8 cellular contexts compared by ENCODE assay signal in the genomic region with DNA sequence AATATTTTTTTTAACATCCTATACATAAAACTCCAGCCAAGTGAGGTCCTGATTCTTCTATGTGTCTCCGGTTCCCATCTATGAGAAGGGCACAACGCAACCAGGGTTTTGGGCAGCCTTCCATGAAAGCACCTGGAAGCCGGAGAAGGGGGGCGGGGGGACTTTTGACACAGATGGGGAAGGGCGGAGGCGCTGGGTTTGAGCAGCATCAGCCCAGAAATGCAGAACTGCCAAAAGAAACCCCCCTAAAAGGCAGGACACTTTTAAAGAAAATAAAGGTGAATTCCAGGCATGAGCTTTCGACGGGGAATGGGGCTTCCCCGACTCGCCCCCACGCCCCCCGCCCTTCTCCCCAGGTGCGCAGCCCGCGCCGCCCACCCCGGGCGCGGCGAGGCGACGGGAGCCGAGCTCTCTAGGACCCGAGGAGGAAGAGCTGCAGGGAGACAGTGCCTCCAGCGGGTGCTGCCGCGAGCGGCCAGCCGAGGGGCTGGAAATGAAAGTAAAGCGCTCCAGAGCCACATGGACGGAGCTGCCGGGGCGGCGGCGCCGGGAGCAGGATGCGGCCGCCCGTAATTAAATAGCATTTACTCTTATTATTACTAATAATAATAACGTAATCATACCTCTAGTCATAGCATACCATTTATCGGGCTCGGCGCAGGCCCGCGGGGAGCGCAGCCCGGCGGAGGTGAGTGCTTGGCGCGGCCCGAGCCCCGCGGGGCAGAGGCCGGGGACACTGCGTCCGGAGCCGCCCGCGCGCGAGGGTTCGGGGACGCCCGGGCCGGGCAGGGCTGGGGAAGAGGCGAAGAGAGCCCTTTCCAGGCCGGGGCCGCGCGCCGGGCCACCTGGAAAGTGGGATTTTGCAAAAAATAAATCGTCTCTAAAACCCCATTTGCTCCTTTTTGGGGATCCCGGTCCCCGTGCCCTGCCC. TPM values are rescaled to one million over a fixed set of nuclear protein-coding genes. Genes with fewer than 3 reads are reported as not detected.
DNase-seq lines count a peak whose midpoint lies in the region; ATAC-seq and TF ChIP-seq lines count a peak whose summit lies in the region.

A gene with protein sequence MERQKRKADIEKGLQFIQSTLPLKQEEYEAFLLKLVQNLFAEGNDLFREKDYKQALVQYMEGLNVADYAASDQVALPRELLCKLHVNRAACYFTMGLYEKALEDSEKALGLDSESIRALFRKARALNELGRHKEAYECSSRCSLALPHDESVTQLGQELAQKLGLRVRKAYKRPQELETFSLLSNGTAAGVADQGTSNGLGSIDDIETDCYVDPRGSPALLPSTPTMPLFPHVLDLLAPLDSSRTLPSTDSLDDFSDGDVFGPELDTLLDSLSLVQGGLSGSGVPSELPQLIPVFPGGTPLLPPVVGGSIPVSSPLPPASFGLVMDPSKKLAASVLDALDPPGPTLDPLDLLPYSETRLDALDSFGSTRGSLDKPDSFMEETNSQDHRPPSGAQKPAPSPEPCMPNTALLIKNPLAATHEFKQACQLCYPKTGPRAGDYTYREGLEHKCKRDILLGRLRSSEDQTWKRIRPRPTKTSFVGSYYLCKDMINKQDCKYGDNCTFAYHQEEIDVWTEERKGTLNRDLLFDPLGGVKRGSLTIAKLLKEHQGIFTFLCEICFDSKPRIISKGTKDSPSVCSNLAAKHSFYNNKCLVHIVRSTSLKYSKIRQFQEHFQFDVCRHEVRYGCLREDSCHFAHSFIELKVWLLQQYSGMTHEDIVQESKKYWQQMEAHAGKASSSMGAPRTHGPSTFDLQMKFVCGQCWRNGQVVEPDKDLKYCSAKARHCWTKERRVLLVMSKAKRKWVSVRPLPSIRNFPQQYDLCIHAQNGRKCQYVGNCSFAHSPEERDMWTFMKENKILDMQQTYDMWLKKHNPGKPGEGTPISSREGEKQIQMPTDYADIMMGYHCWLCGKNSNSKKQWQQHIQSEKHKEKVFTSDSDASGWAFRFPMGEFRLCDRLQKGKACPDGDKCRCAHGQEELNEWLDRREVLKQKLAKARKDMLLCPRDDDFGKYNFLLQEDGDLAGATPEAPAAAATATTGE (plus strand): TSS at position 441 of the 931 bp plus-strand sequence. CDS start 19,136 bp downstream, outside the sequence.

- H3K9me3 ChIP-seq in heart right ventricle, result no peaks in the 10 kb centered on the region
- no peaks in the 10 kb centered on the region for H3K9me3 ChIP-seq in upper lobe of right lung

- H3K36me3 ChIP-seq in heart right ventricle (peaks cover 0 to 5% (median 0%) of the 10 kb centered on the region in 9 donors), upper lobe of right lung (no peaks in the 10 kb centered on the region)

- WGBS in adipose tissue, 3 donors, result 0% methylated on average over 73 to 74 of the region's 74 CpGs
- 0 to 1% methylated on average over 70 to 74 of the region's 74 CpGs for WGBS in heart right ventricle, 2 donors

- H3K4me3 Mint-ChIP-seq in T-cell (peak within 1 kb of the TSS; percentile 71 to 81 (median 74)), progenitor cell of endocrine pancreas (ENCODE audit: low read depth) (peak within 1 kb of the TSS; percentile 82)

- H3K27me3 ChIP-seq in heart right ventricle (no peaks in the 10 kb centered on the region), upper lobe of right lung (no peaks in the 10 kb centered on the region)

- TF ChIP-seq CTCF in GM12872 (IDR thresholded peaks at IDR 0.05; ENCODE audit: insufficient read depth, low read depth, low read length) (peak; percentile 64), heart right ventricle (IDR thresholded peaks at IDR 0.05) (peak; percentile 38 to 82 (median 65)), progenitor cell of endocrine pancreas (IDR thresholded peaks at IDR 0.05; ENCODE audit: unreplicated experiment) (peak; percentile 60), upper lobe of right lung (IDR thresholded peaks at IDR 0.05) (peak; percentile 66)

- peak within 1 kb of the TSS; percentile 62 for H3K27ac ChIP-seq in adipose tissue (ENCODE audit: low read depth, low read length)
- peak within 1 kb of the TSS; percentile 46 to 96 (median 88) for H3K27ac ChIP-seq in heart right ventricle
- peak within 1 kb of the TSS; percentile 92 for H3K27ac ChIP-seq in upper lobe of right lung

- H3K4me1 Mint-ChIP-seq in T-cell, result peaks cover 25 to 33% (median 32%) of the 10 kb centered on the region in 3 donors
- H3K4me1 Mint-ChIP-seq in progenitor cell of endocrine pancreas (ENCODE audit: low read depth), result peaks cover 20% of the 10 kb centered on the region

- intact Hi-C loops in heart right ventricle (cut with DNase I), result loop anchor here in 5 of 10 donors (1.0 to 10.0 kb wide), 7 partner anchors 15 to 377 kb away; a partner anchor contains a TSS
- intact Hi-C loops in upper lobe of right lung (cut with DNase I), result no loop called here

- H3K9me3 Mint-ChIP-seq in T-cell, result no peaks in the 10 kb centered on the region
- no peaks in the 10 kb centered on the region for H3K9me3 Mint-ChIP-seq in progenitor cell of endocrine pancreas (ENCODE audit: low read depth)

- H3K27me3 Mint-ChIP-seq in T-cell, result no peaks in the 10 kb centered on the region
- no peaks in the 10 kb centered on the region for H3K27me3 Mint-ChIP-seq in progenitor cell of endocrine pancreas

- peak within 1 kb of the TSS; percentile 85 to 87 for H3K27ac Mint-ChIP-seq in T-cell
- peak within 1 kb of the TSS; percentile 14 for H3K27ac Mint-ChIP-seq in progenitor cell of endocrine pancreas

- H3K36me3 Mint-ChIP-seq in T-cell (no peaks in the 10 kb centered on the region), progenitor cell of endocrine pancreas (ENCODE audit: insufficient read depth) (no peaks in the 10 kb centered on the region)

- peak; percentile 84 for ATAC-seq in HG02623 (IDR thresholded peaks at IDR 0.05; ENCODE audit: unreplicated experiment)
- ATAC-seq in T-cell (replicated peaks in 1 of 4), result peak; percentile 97 to 98 (median 98)
- ATAC-seq in heart right ventricle, result peak; percentile 93 to 98 (median 97)
- ATAC-seq in upper lobe of right lung, result peak; percentile 97

- CTCF ChIA-PET in T-cell (lab: Charles Lee), result interaction anchor here in 1 of 2 donors (0.6 to 1.2 kb wide), 8 partner anchors 9 to 379 kb away, joined by 3 to 9 read pairs (median 4); a partner anchor contains a TSS

- H3K4me1 ChIP-seq in heart right ventricle (peaks cover 0 to 31% (median 20%) of the 10 kb centered on the region in 9 donors), upper lobe of right lung (peaks cover 13% of the 10 kb centered on the region)

- POLR2A ChIA-PET in T-cell (lab: Charles Lee), result interaction anchor here (0.5 to 1.2 kb wide), 6 partner anchors 12 to 208 kb away, joined by 3 to 12 read pairs (median 4); a partner anchor contains a TSS

- H3K4me3 ChIP-seq in heart right ventricle (peak within 1 kb of the TSS; percentile 77 to 100 (median 86)), upper lobe of right lung (peak within 1 kb of the TSS; percentile 96)

- peak; percentile 88 for DNase-seq in NCI-H1092 treated with DMSO at 0.1 percent for 48 hours (lab: John Stamatoyannopoulos, UW)
- peak; percentile 64 to 88 (median 82) for DNase-seq in T-cell
- DNase-seq in heart right ventricle, result peak; percentile 78 to 82
- DNase-seq in progenitor cell of endocrine pancreas (ENCODE audit: low spot score, unreplicated experiment), result peak; percentile 70
- DNase-seq in upper lobe of right lung, result peak; percentile 91

RNA-seq across cellular contexts. Expression of the gene that starts here (rescaled TPM):
- 10 to 100 TPM; 38.5 to 50.3 (median 47.9) TPM for total RNA-seq in T-cell
- 10 to 100 TPM; 20.0 to 42.5 (median 34.9) TPM for polyA plus RNA-seq in adipose tissue
- 10 to 100 TPM; 31.7 to 51.5 (median 36.7) TPM for total RNA-seq in heart right ventricle
- polyA plus RNA-seq in heart right ventricle, result 10 to 100 TPM; 21.4 to 23.0 TPM
- total RNA-seq in progenitor cell of endocrine pancreas, result 77.3 and 83.4 TPM in 2 replicates
- total RNA-seq in upper lobe of right lung, result 70.3 TPM

Comparison
In these comparisons a context has a peak if more than half of its experiments do, and no peak if none do; other contexts are left out.
1. Peak in every context shown above with its lines: DNase-seq, ATAC-seq, H3K4me3 ChIP-seq and H3K27ac ChIP-seq.